ENCODE assay signal across 27 cellular contexts in genomic region chr1:164598719-164599118, GRCh38. TPM values are rescaled to one million over a fixed set of nuclear protein-coding genes. Genes with fewer than 3 reads are reported as not detected.
DNase-seq lines count a peak whose midpoint lies in the region; ATAC-seq and TF ChIP-seq lines count a peak whose summit lies in the region.
"Had no signal": no experiment of that assay in that cellular context is flagged by ENCODE, and none has a peak within 500 bp of the region (broad histone marks: within the 10 kb centered on the region; RNA-seq: fewer than 3 reads in every experiment).

No MANE protein-coding gene starts in this region.

- no peaks in the 10 kb centered on the region for H3K36me3 ChIP-seq in SJCRH30
- H3K36me3 ChIP-seq: ovary, right atrium auricular region, suprapubic skin had no signal

- peaks cover 6% of the 10 kb centered on the region for H3K4me1 ChIP-seq in SJCRH30

- H3K4me3 Mint-ChIP-seq in mesothelial cell of epicardium, result peak overlapping the region; percentile 43
- peak overlapping the region; percentile 75 for H3K4me3 Mint-ChIP-seq in type B pancreatic cell
- H3K4me3 Mint-ChIP-seq: activated CD8-positive, alpha-beta memory T cell treated with anti-CD3 and anti-CD28 coated beads, Interleukin-2, amount 10 ng/mL, durations not matched to agents 7 days and 5 days; activated T-cell treated with anti-CD3 and anti-CD28 coated beads, Interleukin-2, amount 50 U/mL, for 72 hours; CD4-positive, alpha-beta T cell had no signal

- DNase-seq in NCI-H2107 treated with DMSO at 0.1 percent for 48 hours (lab: John Stamatoyannopoulos, UW; ENCODE audit: unreplicated experiment), result peak; percentile 40
- DNase-seq in NCI-H2107 (lab: John Stamatoyannopoulos, UW), result no peak
- peak; percentile 86 for DNase-seq in NCI-H69 (lab: John Stamatoyannopoulos, UW)
- DNase-seq in mesothelial cell of epicardium (ENCODE audit: low spot score in 2 of 2, unreplicated experiment in 2 of 2), result no peak
- no peak for DNase-seq in type B pancreatic cell (ENCODE audit: extremely low spot score, unreplicated experiment)
- DNase-seq in H4 (ENCODE audit: low spot score), result no peak
- no peak for DNase-seq in SJCRH30
- DNase-seq: activated CD8-positive, alpha-beta memory T cell treated with anti-CD3 and anti-CD28 coated beads, Interleukin-2, amount 10 ng/mL, durations not matched to agents 7 days and 5 days; activated naive CD4-positive, alpha-beta T cell; activated T-cell treated with anti-CD3 and anti-CD28 coated beads, Interleukin-2, amount 50 U/mL, for 72 hours; AML-193; CD4-positive, alpha-beta T cell; glutamatergic neuron; GOT3; IMR-90; NCI-H1092; NCI-H2081 treated with DMSO at 0.1 percent for 48 hours; ovary; SHP77 treated with DMSO at 0.1 percent for 48 hours; stimulated activated CD4-positive, alpha-beta T cell treated with anti-CD3 and anti-CD28 coated beads, Interleukin-4, amount 100 ng/mL, for 1 hour; T1000 had no signal

- peak overlapping the region; percentile 100 for H3K27ac Mint-ChIP-seq in mesothelial cell of epicardium
- peak overlapping the region; percentile 93 for H3K27ac Mint-ChIP-seq in type B pancreatic cell
- H3K27ac Mint-ChIP-seq: activated CD8-positive, alpha-beta memory T cell treated with anti-CD3 and anti-CD28 coated beads, Interleukin-2, amount 10 ng/mL, durations not matched to agents 7 days and 5 days; activated T-cell treated with anti-CD3 and anti-CD28 coated beads, Interleukin-2, amount 50 U/mL, for 72 hours; CD4-positive, alpha-beta T cell had no signal

- H3K36me3 Mint-ChIP-seq in mesothelial cell of epicardium (peaks cover 24% of the 10 kb centered on the region), type B pancreatic cell (peaks cover 38% of the 10 kb centered on the region)
- H3K36me3 Mint-ChIP-seq: activated CD8-positive, alpha-beta memory T cell treated with anti-CD3 and anti-CD28 coated beads, Interleukin-2, amount 10 ng/mL, durations not matched to agents 7 days and 5 days had no signal

- H3K9me3 ChIP-seq in SJCRH30 (replicated peaks), result no peaks in the 10 kb centered on the region
- H3K9me3 ChIP-seq: A549, ovary, right atrium auricular region, suprapubic skin had no signal

- H3K9me3 Mint-ChIP-seq in mesothelial cell of epicardium (no peaks in the 10 kb centered on the region), type B pancreatic cell (no peaks in the 10 kb centered on the region)
- H3K9me3 Mint-ChIP-seq: activated T-cell treated with anti-CD3 and anti-CD28 coated beads, Interleukin-2, amount 50 U/mL, for 72 hours; CD4-positive, alpha-beta T cell had no signal

- H3K4me3 ChIP-seq in SJCRH30, result no peak overlapping the region
- H3K4me3 ChIP-seq: A549, ovary, right atrium auricular region, suprapubic skin had no signal

- H3K27ac ChIP-seq in SJCRH30, result no peak overlapping the region
- H3K27ac ChIP-seq: A549, epithelial cell of prostate, ovary had no signal

- peaks cover 88% of the 10 kb centered on the region for H3K4me1 Mint-ChIP-seq in mesothelial cell of epicardium
- peaks cover 72% of the 10 kb centered on the region for H3K4me1 Mint-ChIP-seq in type B pancreatic cell (ENCODE audit: unreplicated experiment)
- H3K4me1 Mint-ChIP-seq: activated CD8-positive, alpha-beta memory T cell treated with anti-CD3 and anti-CD28 coated beads, Interleukin-2, amount 10 ng/mL, durations not matched to agents 7 days and 5 days had no signal

- no peaks in the 10 kb centered on the region for H3K27me3 ChIP-seq in SJCRH30
- H3K27me3 ChIP-seq: ovary, right atrium auricular region, suprapubic skin had no signal

- no peak for ATAC-seq in HG03432 (IDR thresholded peaks at IDR 0.05; ENCODE audit: unreplicated experiment)
- ATAC-seq: A549; activated CD8-positive, alpha-beta memory T cell treated with anti-CD3 and anti-CD28 coated beads, Interleukin-2, amount 10 ng/mL, durations not matched to agents 7 days and 5 days; activated T-cell treated with anti-CD3 and anti-CD28 coated beads, Interleukin-2, amount 50 U/mL, for 72 hours; Panc1 had no signal

- no peak for TF ChIP-seq CTCF in mesothelial cell of epicardium (IDR thresholded peaks at IDR 0.05; ENCODE audit: unreplicated experiment)
- TF ChIP-seq CTCF in type B pancreatic cell (conservative IDR thresholded peaks at IDR 0.05), result no peak

- H3K27me3 Mint-ChIP-seq in mesothelial cell of epicardium (ENCODE audit: low read depth) (no peaks in the 10 kb centered on the region), type B pancreatic cell (no peaks in the 10 kb centered on the region)
- H3K27me3 Mint-ChIP-seq: activated CD8-positive, alpha-beta memory T cell treated with anti-CD3 and anti-CD28 coated beads, Interleukin-2, amount 10 ng/mL, durations not matched to agents 7 days and 5 days; CD4-positive, alpha-beta T cell had no signal

RNA-seq across cellular contexts. Expression of gene PBX1, which starts 39.7 kb away (rescaled TPM):
- total RNA-seq in mesothelial cell of epicardium (699 to 723 TPM (median 719 TPM) in 3 replicates), type B pancreatic cell (ENCODE audit: low replicate concordance) (257 and 324 TPM in 2 replicates)
- total RNA-seq in H4 (2014; rRNA removed; shearing (Covaris generic)), result 22.2 and 25.8 TPM in 2 replicates
- total RNA-seq in SJCRH30 (2014; rRNA removed; shearing (Covaris generic)), result 39.0 and 39.1 TPM in 2 replicates
- total RNA-seq: activated CD8-positive, alpha-beta memory T cell treated with anti-CD3 and anti-CD28 coated beads, Interleukin-2, amount 10 ng/mL, durations not matched to agents 7 days and 5 days had no signal

Comparison
In these comparisons a context has a peak if more than half of its experiments do, and no peak if none do; other contexts are left out.
1. DNase-seq: peak in NCI-H2107 treated with DMSO at 0.1 percent for 48 hours (single experiment) and NCI-H69 (single experiment); none in NCI-H2107 (single experiment), mesothelial cell of epicardium (0 of 2), type B pancreatic cell (single experiment), H4 (single experiment) and SJCRH30 (0 of 2).